In genomic region chr12:102121328-102121727, GRCh38 we compare ENCODE assay signal across 1 cellular context.
TF ChIP-seq lines count a peak whose summit lies in the region.

No MANE protein-coding gene starts in this region.

TF ChIP-seq in K562, 482 proteins besides CTCF, POLR2A, EP300 and RAD21:
- TF ChIP-seq MAZ (CRISPR knock-in tag; conservative IDR thresholded peaks at IDR 0.05 in 1 of 2, IDR thresholded peaks at IDR 0.05 in 1 of 2) (peak in 1 of 2 experiments; percentile 17; a peak in 1 of 4 replicates), BCOR (IDR thresholded peaks at IDR 0.05) (0 out of 2 replicates have a peak, but pooled peaks have one; percentile 34), ELF1 (tag; IDR thresholded peaks at IDR 0.05) (peak; percentile 38; the same call in 1 of the 2 replicates), ZNF384 (IDR thresholded peaks at IDR 0.05; ENCODE audit: low read depth, low read length) (peak; percentile 55)
